1 cellular context compared by ENCODE assay signal in genomic region chr16:88634994-88635670, GRCh38.
TF ChIP-seq lines count a peak whose summit lies in the region.

No MANE protein-coding gene starts in this region.

TF ChIP-seq in K562, 482 proteins besides CTCF, POLR2A, EP300 and RAD21 (continued from another document):
- 0 out of 2 replicates have a peak, but pooled peaks have one; percentile 41 for TF ChIP-seq CBFB (CRISPR knock-in tag; IDR thresholded peaks at IDR 0.05)
- TF ChIP-seq CREM (IDR thresholded peaks at IDR 0.05; ENCODE audit: low read depth) = 0 out of 2 replicates have a peak, but pooled peaks have one; percentile 7
- TF ChIP-seq NFATC3 (IDR thresholded peaks at IDR 0.05) = no peak
- no peak for TF ChIP-seq TFE3 (CRISPR knock-in tag; IDR thresholded peaks at IDR 0.05)
- TF ChIP-seq ZNF740 (CRISPR knock-in tag; IDR thresholded peaks at IDR 0.05) = no peak
- TF ChIP-seq ZNF740 (tag; IDR thresholded peaks at IDR 0.05) = no peak
- TF ChIP-seq SMARCA5 (IDR thresholded peaks at IDR 0.05) = no peak
- TF ChIP-seq, protein P1, sequence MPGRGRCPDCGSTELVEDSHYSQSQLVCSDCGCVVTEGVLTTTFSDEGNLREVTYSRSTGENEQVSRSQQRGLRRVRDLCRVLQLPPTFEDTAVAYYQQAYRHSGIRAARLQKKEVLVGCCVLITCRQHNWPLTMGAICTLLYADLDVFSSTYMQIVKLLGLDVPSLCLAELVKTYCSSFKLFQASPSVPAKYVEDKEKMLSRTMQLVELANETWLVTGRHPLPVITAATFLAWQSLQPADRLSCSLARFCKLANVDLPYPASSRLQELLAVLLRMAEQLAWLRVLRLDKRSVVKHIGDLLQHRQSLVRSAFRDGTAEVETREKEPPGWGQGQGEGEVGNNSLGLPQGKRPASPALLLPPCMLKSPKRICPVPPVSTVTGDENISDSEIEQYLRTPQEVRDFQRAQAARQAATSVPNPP (IDR thresholded peaks at IDR 0.05; ENCODE audit: borderline replicate concordance, insufficient read depth, insufficient read length) = no peak
- TF ChIP-seq XRCC5 (IDR thresholded peaks at IDR 0.05; ENCODE audit: low read depth, low read length) = 0 out of 2 replicates have a peak, but pooled peaks have one; percentile 1
- no peak; the same call in 1 of the 2 replicates for TF ChIP-seq VEZF1 (CRISPR knock-in tag; IDR thresholded peaks at IDR 0.05)
- TF ChIP-seq SNAPC5 (CRISPR knock-in tag; IDR thresholded peaks at IDR 0.05) = no peak
- no peak for TF ChIP-seq ATF1 (CRISPR knock-in tag; IDR thresholded peaks at IDR 0.05)
- no peak for TF ChIP-seq ATF1 (tag; IDR thresholded peaks at IDR 0.05)
- TF ChIP-seq PML (IDR thresholded peaks at IDR 0.05; ENCODE audit: low read length) = no peak
- no peak for TF ChIP-seq CEBPZ (IDR thresholded peaks at IDR 0.05; ENCODE audit: borderline replicate concordance, low read depth, low read length)
- TF ChIP-seq ZNF143 (CRISPR knock-in tag; IDR thresholded peaks at IDR 0.05) = no peak
- no peak for TF ChIP-seq ZNF316 (IDR thresholded peaks at IDR 0.05)
- no peak for TF ChIP-seq BCOR (IDR thresholded peaks at IDR 0.05)
- no peak for TF ChIP-seq ZEB2 (IDR thresholded peaks at IDR 0.05)
- TF ChIP-seq ZNF184 (CRISPR knock-in tag; IDR thresholded peaks at IDR 0.05) = no peak
- 0 out of 4 replicates have a peak, but pooled peaks of 1 of the 2 experiments have one; percentile 29 for TF ChIP-seq TEAD1 (CRISPR knock-in tag; IDR thresholded peaks at IDR 0.05)
- TF ChIP-seq MAFK (IDR thresholded peaks at IDR 0.05; ENCODE audit: low read length) = no peak
- TF ChIP-seq SMARCC2 (IDR thresholded peaks at IDR 0.05; ENCODE audit: low read depth) = no peak
- TF ChIP-seq BDP1 (IDR thresholded peaks at IDR 0.05; ENCODE audit: insufficient read depth, insufficient read length) = no peak
- peak; percentile 9; the same call in 1 of the 2 replicates for TF ChIP-seq RBFOX2 (IDR thresholded peaks at IDR 0.05; ENCODE audit: low read depth, low read length)
- TF ChIP-seq FOXK2 (conservative IDR thresholded peaks at IDR 0.05 in 1 of 2, IDR thresholded peaks at IDR 0.05 in 1 of 2; ENCODE audit: low read depth in 2 of 2) = no peak
- TF ChIP-seq HES1 (IDR thresholded peaks at IDR 0.05; ENCODE audit: low read depth) = no peak
- TF ChIP-seq PHTF2 (CRISPR knock-in tag; IDR thresholded peaks at IDR 0.05) = no peak
- TF ChIP-seq, protein P2, sequence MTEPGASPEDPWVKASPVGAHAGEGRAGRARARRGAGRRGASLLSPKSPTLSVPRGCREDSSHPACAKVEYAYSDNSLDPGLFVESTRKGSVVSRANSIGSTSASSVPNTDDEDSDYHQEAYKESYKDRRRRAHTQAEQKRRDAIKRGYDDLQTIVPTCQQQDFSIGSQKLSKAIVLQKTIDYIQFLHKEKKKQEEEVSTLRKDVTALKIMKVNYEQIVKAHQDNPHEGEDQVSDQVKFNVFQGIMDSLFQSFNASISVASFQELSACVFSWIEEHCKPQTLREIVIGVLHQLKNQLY (CRISPR knock-in tag; conservative IDR thresholded peaks at IDR 0.05) = no peak
- no peak for TF ChIP-seq MLLT1 (IDR thresholded peaks at IDR 0.05)
- no peak for TF ChIP-seq ZNF354B (CRISPR knock-in tag; IDR thresholded peaks at IDR 0.05)
- 0 out of 2 replicates have a peak, but pooled peaks have one; percentile 18 for TF ChIP-seq DPF2 (IDR thresholded peaks at IDR 0.05)
- TF ChIP-seq ZBTB33 (CRISPR knock-in tag; IDR thresholded peaks at IDR 0.05) = no peak
- no peak for TF ChIP-seq ESRRA (IDR thresholded peaks at IDR 0.05; ENCODE audit: borderline replicate concordance, low read depth)
- no peak for TF ChIP-seq ZNF639 (CRISPR knock-in tag; conservative IDR thresholded peaks at IDR 0.05 in 1 of 2, IDR thresholded peaks at IDR 0.05 in 1 of 2)
- TF ChIP-seq ZFX (CRISPR knock-in tag; IDR thresholded peaks at IDR 0.05) = no peak
- TF ChIP-seq FOXM1 (IDR thresholded peaks at IDR 0.05; ENCODE audit: low read depth) = no peak
- 0 out of 2 replicates have a peak, but pooled peaks have one; percentile 80 for TF ChIP-seq FOXM1 (CRISPR knock-in tag; IDR thresholded peaks at IDR 0.05; ENCODE audit: low read depth)
- TF ChIP-seq ZNF584 (CRISPR knock-in tag; IDR thresholded peaks at IDR 0.05; ENCODE audit: low read depth) = no peak
- TF ChIP-seq, protein P3, sequence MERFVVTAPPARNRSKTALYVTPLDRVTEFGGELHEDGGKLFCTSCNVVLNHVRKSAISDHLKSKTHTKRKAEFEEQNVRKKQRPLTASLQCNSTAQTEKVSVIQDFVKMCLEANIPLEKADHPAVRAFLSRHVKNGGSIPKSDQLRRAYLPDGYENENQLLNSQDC (CRISPR knock-in tag; IDR thresholded peaks at IDR 0.05) = no peak
